12 cellular contexts compared by ENCODE assay signal in genomic region chr12:46492471-46493351, GRCh38.
DNase-seq lines count a peak whose midpoint lies in the region; ATAC-seq, FAIRE-seq and TF ChIP-seq lines count a peak whose summit lies in the region.
"Had no signal": no experiment of that assay in that cellular context is flagged by ENCODE, and none has a peak within 500 bp of the region (broad histone marks: within the 10 kb centered on the region; RNA-seq: fewer than 3 reads in every experiment).

No MANE protein-coding gene starts in this region.

- in situ Hi-C loops in brain microvascular endothelial cell (cut with HindIII; ENCODE audit: low pct_ligation_motif_present, low sequenced_read_pairs), result no loop called here

- CTCF ChIA-PET in activated CD4-positive, alpha-beta T cell treated with anti-CD3 and anti-CD28 coated beads, Interleukin-2, amount 10 ng/mL, durations not matched to agents 7 days and 5 days (lab: Charles Lee), result no interaction called here

- H3K4me1 Mint-ChIP-seq in activated CD4-positive, alpha-beta T cell treated with anti-CD3 and anti-CD28 coated beads, Interleukin-2, amount 10 ng/mL, durations not matched to agents 7 days and 5 days, result no peaks in the 10 kb centered on the region
- H3K4me1 Mint-ChIP-seq: CD4-positive, CD25-positive, alpha-beta regulatory T cell; T-helper 17 cell had no signal

- intact Hi-C loops in heart left ventricle (cut with DNase I), result loop anchor here in 1 of 10 donors (10.0 kb wide), 1 partner anchor 162 kb away; no protein-coding TSS in a partner anchor
- intact Hi-C loops in Right ventricle myocardium inferior (cut with DNase I), result no loop called here
- intact Hi-C loops in left colon (cut with DNase I, micrococcal nuclease), result no loop called here

- POLR2A ChIA-PET in activated CD4-positive, alpha-beta T cell treated with anti-CD3 and anti-CD28 coated beads, Interleukin-2, amount 10 ng/mL, durations not matched to agents 7 days and 5 days (lab: Charles Lee), result no interaction called here

- 66 to 74% (median 72%) methylated on average over 10 of the region's 10 CpGs for WGBS in heart left ventricle, 4 donors

- no peaks in the 10 kb centered on the region for H3K9me3 ChIP-seq in heart left ventricle

- ATAC-seq in heart left ventricle (peak; percentile 35 to 80 (median 66)), Right ventricle myocardium inferior (no peak), left colon (no peak)
- ATAC-seq: stimulated activated naive B cell treated with anti-CD40 and anti-IgM and Interleukin-4, amounts not matched to agents 10 μg/mL and 1 μg/mL and 100 μg/mL, for 72 hours; T-helper 17 cell had no signal

- H3K4me3 Mint-ChIP-seq in activated CD4-positive, alpha-beta T cell treated with anti-CD3 and anti-CD28 coated beads, Interleukin-2, amount 10 ng/mL, durations not matched to agents 7 days and 5 days, result no peak overlapping the region
- H3K4me3 Mint-ChIP-seq: CD4-positive, CD25-positive, alpha-beta regulatory T cell; stimulated activated naive B cell treated with anti-CD40 and anti-IgM and Interleukin-4, amounts not matched to agents 10 μg/mL and 1 μg/mL and 100 μg/mL, for 72 hours; T-helper 17 cell had no signal

- H3K27ac Mint-ChIP-seq in activated CD4-positive, alpha-beta T cell treated with anti-CD3 and anti-CD28 coated beads, Interleukin-2, amount 10 ng/mL, durations not matched to agents 7 days and 5 days, result no peak overlapping the region
- H3K27ac Mint-ChIP-seq: CD4-positive, CD25-positive, alpha-beta regulatory T cell; stimulated activated naive B cell treated with anti-CD40 and anti-IgM and Interleukin-4, amounts not matched to agents 10 μg/mL and 1 μg/mL and 100 μg/mL, for 72 hours; T-helper 17 cell had no signal

- no peak for TF ChIP-seq POLR2A in heart left ventricle (IDR thresholded peaks at IDR 0.05)

- H3K4me1 ChIP-seq in heart left ventricle, result peaks cover 3 to 57% (median 37%) of the 10 kb centered on the region in 12 donors

- no peaks in the 10 kb centered on the region for H3K27me3 Mint-ChIP-seq in activated CD4-positive, alpha-beta T cell treated with anti-CD3 and anti-CD28 coated beads, Interleukin-2, amount 10 ng/mL, durations not matched to agents 7 days and 5 days
- H3K27me3 Mint-ChIP-seq: CD4-positive, CD25-positive, alpha-beta regulatory T cell; stimulated activated naive B cell treated with anti-CD40 and anti-IgM and Interleukin-4, amounts not matched to agents 10 μg/mL and 1 μg/mL and 100 μg/mL, for 72 hours; T-helper 17 cell had no signal

- peaks cover 3% of the 10 kb centered on the region for H3K9me3 Mint-ChIP-seq in activated CD4-positive, alpha-beta T cell treated with anti-CD3 and anti-CD28 coated beads, Interleukin-2, amount 10 ng/mL, durations not matched to agents 7 days and 5 days
- H3K9me3 Mint-ChIP-seq: stimulated activated naive B cell treated with anti-CD40 and anti-IgM and Interleukin-4, amounts not matched to agents 10 μg/mL and 1 μg/mL and 100 μg/mL, for 72 hours had no signal

- FAIRE-seq in urothelium cell line (lab: Jason Lieb, UNC) (no peak), GM19239 (lab: Jason Lieb, UNC) (no peak)

- no peak overlapping the region for H3K4me3 ChIP-seq in heart left ventricle
- H3K4me3 ChIP-seq in brain microvascular endothelial cell (ENCODE audit: low read depth, low read length), result no peak overlapping the region

- peaks cover 5% of the 10 kb centered on the region for H3K36me3 Mint-ChIP-seq in activated CD4-positive, alpha-beta T cell treated with anti-CD3 and anti-CD28 coated beads, Interleukin-2, amount 10 ng/mL, durations not matched to agents 7 days and 5 days (ENCODE audit: low read depth)
- H3K36me3 Mint-ChIP-seq: CD4-positive, CD25-positive, alpha-beta regulatory T cell had no signal

- peak overlapping the region in 8 of 12 donors; percentile 5 to 64 (median 28) for H3K27ac ChIP-seq in heart left ventricle
- peak overlapping the region; percentile 78 for H3K27ac ChIP-seq in brain microvascular endothelial cell
- H3K27ac ChIP-seq in layer of hippocampus (ENCODE audit: low read depth, low read length), result peak overlapping the region; percentile 2

- DNase-seq in heart left ventricle (no peak), Right ventricle myocardium inferior (ENCODE audit: missing footprints) (no peak), brain microvascular endothelial cell (peak; percentile 87), urothelium cell line (ENCODE audit: low spot score) (peak; percentile 51), GM19239 (ENCODE audit: insufficient read length, low spot score) (no peak), left colon (no peak)
- no peak for DNase-seq in activated CD4-positive, alpha-beta T cell treated with anti-CD3 and anti-CD28 coated beads, Interleukin-2, amount 10 ng/mL, durations not matched to agents 7 days and 5 days
- DNase-seq: amygdala; CD4-positive, CD25-positive, alpha-beta regulatory T cell; stimulated activated naive B cell treated with anti-CD40 and anti-IgM and Interleukin-4, amounts not matched to agents 10 μg/mL and 1 μg/mL and 100 μg/mL, for 72 hours; T-helper 17 cell had no signal

- TF ChIP-seq CTCF in heart left ventricle (IDR thresholded peaks at IDR 0.05) (no peak), brain microvascular endothelial cell (IDR thresholded peaks at IDR 0.05; ENCODE audit: low read depth, low read length, missing control alignments) (no peak)

- H3K36me3 ChIP-seq in heart left ventricle, result no peaks in the 10 kb centered on the region
- no peaks in the 10 kb centered on the region for H3K36me3 ChIP-seq in brain microvascular endothelial cell (replicated peaks)

- H3K27me3 ChIP-seq in heart left ventricle, result no peaks in the 10 kb centered on the region
- H3K27me3 ChIP-seq in brain microvascular endothelial cell (replicated peaks), result no peaks in the 10 kb centered on the region
- H3K27me3 ChIP-seq in layer of hippocampus (ENCODE audit: control insufficient read depth, insufficient read depth, low read length), result no peaks in the 10 kb centered on the region

Comparison
In these comparisons a context has a peak if more than half of its experiments do, and no peak if none do; other contexts are left out.
1. ATAC-seq: peak in heart left ventricle (4 of 4); none in Right ventricle myocardium inferior (single experiment) and left colon (single experiment).
2. DNase-seq: peak in brain microvascular endothelial cell (single experiment) and urothelium cell line (single experiment); none in heart left ventricle (0 of 5), Right ventricle myocardium inferior (single experiment), GM19239 (single experiment), activated CD4-positive, alpha-beta T cell treated with anti-CD3 and anti-CD28 coated beads, Interleukin-2, amount 10 ng/mL, durations not matched to agents 7 days and 5 days (single experiment) and left colon (0 of 2).
3. H3K27ac ChIP-seq: peak in every context shown above with its lines; median percentile 78 in brain microvascular endothelial cell; 28 in heart left ventricle; 2 in layer of hippocampus.